30 cellular contexts compared by ENCODE assay signal in the genomic region with DNA sequence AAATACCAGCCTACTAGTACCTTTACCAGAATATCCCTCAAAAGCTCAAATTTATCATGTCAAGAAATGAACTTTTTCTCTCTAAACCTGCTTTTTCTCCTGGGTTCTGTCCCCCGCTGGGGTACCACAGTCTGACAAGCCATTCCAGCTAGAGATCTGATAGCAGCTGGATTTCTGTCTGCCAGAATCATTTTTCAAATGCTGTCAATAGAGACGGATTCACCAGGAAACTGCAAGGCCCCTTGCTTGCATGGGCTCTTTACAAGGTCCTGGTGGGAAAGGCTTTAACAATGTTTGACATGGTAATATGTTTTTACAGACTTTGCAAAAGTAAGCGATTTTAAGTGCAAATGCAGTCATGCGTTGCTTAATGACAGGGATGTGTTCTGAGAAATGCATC.
"Had no signal": no experiment of that assay in that cellular context is flagged by ENCODE, and none has a peak within 500 bp of the region (broad histone marks: within the 10 kb centered on the region; RNA-seq: fewer than 3 reads in every experiment).

No MANE protein-coding gene starts in this region.

- H3K4me1 ChIP-seq: SJCRH30 had no signal

- DNase-seq: activated CD4-positive, alpha-beta T cell treated with anti-CD3 and anti-CD28 coated beads, Interleukin-2, amount 10 ng/mL, durations not matched to agents 24 days and 14 days; activated CD4-positive, alpha-beta T cell treated with anti-CD3 and anti-CD28 coated beads, Interleukin-2, amount 50 U/mL, for 48 hours; activated CD8-positive, alpha-beta memory T cell treated with anti-CD3 and anti-CD28 coated beads, Interleukin-2, amount 50 U/mL, for 4 hours; activated gamma-delta T cell treated with Interleukin-2 at 50 U/mL for 16 hours; activated naive CD4-positive, alpha-beta T cell treated with anti-CD3 and anti-CD28 coated beads for 36 hours; activated T-cell treated with anti-CD3 and anti-CD28 coated beads for 4 hours; activated T-cell treated with anti-CD3 and anti-CD28 coated beads, Interleukin-2, amount 50 U/mL, for 4 hours; adrenal gland; body of pancreas; caudate nucleus; cerebellar nuclear complex; NCI-H1105; NCI-H1417 treated with DMSO at 0.1 percent for 48 hours; NCI-H1694; NCI-H1930; NCI-H2081 treated with DMSO at 0.1 percent for 48 hours; NCI-H226; NCI-H446 treated with DMSO at 0.1 percent for 48 hours; NCI-H524; NCI-H69; SHP77; SJCRH30; SK-N-SH had no signal

- H3K27ac ChIP-seq: adrenal gland, body of pancreas, breast epithelium, SJCRH30 had no signal

- H3K27ac Mint-ChIP-seq: activated CD4-positive, alpha-beta T cell treated with anti-CD3 and anti-CD28 coated beads, Interleukin-2, amount 10 ng/mL, durations not matched to agents 24 days and 14 days; activated naive CD4-positive, alpha-beta T cell treated with anti-CD3 and anti-CD28 coated beads for 36 hours; activated T-helper 1 cell treated with anti-CD3 and anti-CD28 coated beads, Interleukin-12 subunit alpha, Interleukin-12 subunit beta, Interleukin-2, Interleukin-4 antibody, amounts not matched to agents 30 ng/mL and 10 ng/mL and 1 ng/mL, durations not matched to agents 14 hours and 24 hours and 36 hours; T-helper 1 cell treated with Interleukin-12 subunit alpha and Interleukin-12 subunit beta and Interleukin-4 antibody, amounts not matched to agents 30 μg/mL and 1 μg/mL, for 36 hours; T-helper 2 cell treated with Interferon-gamma antibody and Interleukin-4, amounts not matched to agents 5 μg/mL and 100 μg/mL, for 36 hours had no signal

- H3K9me3 ChIP-seq: adrenal gland, body of pancreas, breast epithelium, SJCRH30, SK-N-SH had no signal

- H3K36me3 Mint-ChIP-seq: activated naive CD4-positive, alpha-beta T cell treated with anti-CD3 and anti-CD28 coated beads, Interleukin-2, amount 50 U/mL, for 72 hours had no signal

- H3K4me3 Mint-ChIP-seq: activated CD4-positive, alpha-beta T cell treated with anti-CD3 and anti-CD28 coated beads, Interleukin-2, amount 10 ng/mL, durations not matched to agents 24 days and 14 days; activated naive CD4-positive, alpha-beta T cell treated with anti-CD3 and anti-CD28 coated beads for 36 hours; activated T-cell treated with anti-CD3 and anti-CD28 coated beads, Interleukin-2, amount 50 U/mL, for 4 hours; activated T-helper 1 cell treated with anti-CD3 and anti-CD28 coated beads, Interleukin-12 subunit alpha, Interleukin-12 subunit beta, Interleukin-2, Interleukin-4 antibody, amounts not matched to agents 30 ng/mL and 10 ng/mL and 1 ng/mL, durations not matched to agents 14 hours and 24 hours and 36 hours; T-helper 1 cell treated with Interleukin-12 subunit alpha and Interleukin-12 subunit beta and Interleukin-4 antibody, amounts not matched to agents 30 μg/mL and 1 μg/mL, for 36 hours; T-helper 2 cell treated with Interferon-gamma antibody and Interleukin-4, amounts not matched to agents 5 μg/mL and 100 μg/mL, for 36 hours had no signal

- ATAC-seq: activated naive CD4-positive, alpha-beta T cell treated with anti-CD3 and anti-CD28 coated beads, Interleukin-2, amount 50 U/mL, for 72 hours; activated T-cell treated with anti-CD3 and anti-CD28 coated beads, Interleukin-2, amount 50 U/mL, for 4 hours; body of pancreas had no signal

- H3K36me3 ChIP-seq: adrenal gland, breast epithelium, SJCRH30 had no signal

- H3K4me2 ChIP-seq: SK-N-SH had no signal

- H3K27me3 ChIP-seq: adrenal gland, body of pancreas, breast epithelium, SJCRH30 had no signal

- FAIRE-seq: astrocyte, TTC549 had no signal

- H3K9me2 ChIP-seq: SK-N-SH had no signal

- H3K9me3 Mint-ChIP-seq: activated CD4-positive, alpha-beta T cell treated with anti-CD3 and anti-CD28 coated beads, Interleukin-2, amount 10 ng/mL, durations not matched to agents 24 days and 14 days; activated naive CD4-positive, alpha-beta T cell treated with anti-CD3 and anti-CD28 coated beads, Interleukin-2, amount 50 U/mL, for 72 hours; activated T-cell treated with anti-CD3 and anti-CD28 coated beads, Interleukin-2, amount 50 U/mL, for 4 hours; activated T-helper 1 cell treated with anti-CD3 and anti-CD28 coated beads, Interleukin-12 subunit alpha, Interleukin-12 subunit beta, Interleukin-2, Interleukin-4 antibody, amounts not matched to agents 30 ng/mL and 10 ng/mL and 1 ng/mL, durations not matched to agents 14 hours and 24 hours and 36 hours; T-helper 1 cell treated with Interleukin-12 subunit alpha and Interleukin-12 subunit beta and Interleukin-4 antibody, amounts not matched to agents 30 μg/mL and 1 μg/mL, for 36 hours; T-helper 2 cell treated with Interferon-gamma antibody and Interleukin-4, amounts not matched to agents 5 μg/mL and 100 μg/mL, for 36 hours had no signal

- H3K4me3 ChIP-seq: adrenal gland, body of pancreas, breast epithelium, SJCRH30 had no signal
